In genomic region chr19:51354742-51355148, GRCh38 we compare ENCODE assay signal across 1 cellular context.
TF ChIP-seq lines count a peak whose summit lies in the region.

No MANE protein-coding gene starts in this region.

TF ChIP-seq in HepG2, 621 proteins besides CTCF, POLR2A, EP300 and RAD21 (continued from another document and continues in another):
- no peak for TF ChIP-seq ZNF280D (CRISPR knock-in tag; IDR thresholded peaks at IDR 0.05)
- no peak; the same call in 1 of the 2 replicates for TF ChIP-seq MIER2 (CRISPR knock-in tag; IDR thresholded peaks at IDR 0.05)
- TF ChIP-seq DBP (CRISPR knock-in tag; IDR thresholded peaks at IDR 0.05; ENCODE audit: not compliant biosample characterization), result no peak
- TF ChIP-seq ZFP91 (CRISPR knock-in tag; IDR thresholded peaks at IDR 0.05; ENCODE audit: borderline replicate concordance), result no peak
- TF ChIP-seq MLXIP (CRISPR knock-in tag; IDR thresholded peaks at IDR 0.05; ENCODE audit: borderline replicate concordance), result no peak
- no peak for TF ChIP-seq ZNF652 (CRISPR knock-in tag; IDR thresholded peaks at IDR 0.05; ENCODE audit: borderline replicate concordance, low read depth)
- no peak for TF ChIP-seq ZNF10 (CRISPR knock-in tag; IDR thresholded peaks at IDR 0.05; ENCODE audit: borderline replicate concordance, low read depth)
- TF ChIP-seq HNF4A (CRISPR knock-in tag; IDR thresholded peaks at IDR 0.05), result peak; percentile 67; the same call in 1 of the 2 replicates
- no peak for TF ChIP-seq LBX2 (CRISPR knock-in tag; IDR thresholded peaks at IDR 0.05; ENCODE audit: borderline replicate concordance)
- TF ChIP-seq ZSCAN25 (CRISPR knock-in tag; IDR thresholded peaks at IDR 0.05), result no peak
- TF ChIP-seq HIVEP1 (CRISPR knock-in tag; IDR thresholded peaks at IDR 0.05), result no peak
- TF ChIP-seq JARID2 (CRISPR knock-in tag; IDR thresholded peaks at IDR 0.05; ENCODE audit: insufficient replicate concordance), result no peak
- TF ChIP-seq ZNF709 (CRISPR knock-in tag; IDR thresholded peaks at IDR 0.05), result no peak
- TF ChIP-seq SRSF4 (IDR thresholded peaks at IDR 0.05; ENCODE audit: low read depth, low read length, poor library complexity, severe bottlenecking), result no peak
- TF ChIP-seq ZNF530 (CRISPR knock-in tag; IDR thresholded peaks at IDR 0.05; ENCODE audit: low read depth), result no peak
- TF ChIP-seq POLR2G (IDR thresholded peaks at IDR 0.05; ENCODE audit: low read depth, low read length), result no peak; the same call in 1 of the 2 replicates
- no peak for TF ChIP-seq SP1 (IDR thresholded peaks at IDR 0.05)
- peak; percentile 69; the same call in 1 of the 2 replicates for TF ChIP-seq SP1 (CRISPR knock-in tag; IDR thresholded peaks at IDR 0.05)
- TF ChIP-seq ZNF580 (CRISPR knock-in tag; IDR thresholded peaks at IDR 0.05; ENCODE audit: borderline replicate concordance, low read depth), result no peak
- TF ChIP-seq KIAA2018 (CRISPR knock-in tag; IDR thresholded peaks at IDR 0.05; ENCODE audit: borderline replicate concordance), result no peak
- no peak for TF ChIP-seq AGO2 (optimal IDR thresholded peaks at IDR 0.05; ENCODE audit: low read depth, low read length)
- TF ChIP-seq ZNF773 (CRISPR knock-in tag; IDR thresholded peaks at IDR 0.05; ENCODE audit: borderline replicate concordance), result no peak
- TF ChIP-seq ZNF276 (CRISPR knock-in tag; IDR thresholded peaks at IDR 0.05; ENCODE audit: low read depth), result no peak
- no peak for TF ChIP-seq ZFYVE20 (CRISPR knock-in tag; IDR thresholded peaks at IDR 0.05; ENCODE audit: borderline replicate concordance, low read depth)
- TF ChIP-seq ZUFSP (CRISPR knock-in tag; IDR thresholded peaks at IDR 0.05; ENCODE audit: borderline replicate concordance), result no peak
- TF ChIP-seq ZNF703 (CRISPR knock-in tag; IDR thresholded peaks at IDR 0.05; ENCODE audit: borderline replicate concordance), result no peak
- no peak for TF ChIP-seq ARID2 (CRISPR knock-in tag; IDR thresholded peaks at IDR 0.05; ENCODE audit: borderline replicate concordance)
- no peak for TF ChIP-seq MYNN (CRISPR knock-in tag; IDR thresholded peaks at IDR 0.05; ENCODE audit: low read depth)
- no peak for TF ChIP-seq ZNF253 (CRISPR knock-in tag; IDR thresholded peaks at IDR 0.05; ENCODE audit: borderline replicate concordance)
- TF ChIP-seq EEA1 (CRISPR knock-in tag; IDR thresholded peaks at IDR 0.05; ENCODE audit: borderline replicate concordance), result no peak
- TF ChIP-seq ZNF768 (CRISPR knock-in tag; IDR thresholded peaks at IDR 0.05), result no peak
- no peak for TF ChIP-seq JDP2 (CRISPR knock-in tag; IDR thresholded peaks at IDR 0.05; ENCODE audit: borderline replicate concordance)
- peak; percentile 53; the same call in 1 of the 2 replicates for TF ChIP-seq SP4 (CRISPR knock-in tag; IDR thresholded peaks at IDR 0.05)
- no peak for TF ChIP-seq NR2C2 (CRISPR knock-in tag; IDR thresholded peaks at IDR 0.05; ENCODE audit: borderline replicate concordance)
- TF ChIP-seq ZNF605 (CRISPR knock-in tag; IDR thresholded peaks at IDR 0.05), result 0 out of 2 replicates have a peak, but pooled peaks have one; percentile 1
- TF ChIP-seq ZNF34 (CRISPR knock-in tag; IDR thresholded peaks at IDR 0.05; ENCODE audit: borderline replicate concordance), result no peak
- TF ChIP-seq ZFP36L2 (CRISPR knock-in tag; IDR thresholded peaks at IDR 0.05), result no peak
- TF ChIP-seq ATF5 (CRISPR knock-in tag; IDR thresholded peaks at IDR 0.05; ENCODE audit: low read depth), result no peak
